1 cellular context compared by ENCODE assay signal in the genomic region with DNA sequence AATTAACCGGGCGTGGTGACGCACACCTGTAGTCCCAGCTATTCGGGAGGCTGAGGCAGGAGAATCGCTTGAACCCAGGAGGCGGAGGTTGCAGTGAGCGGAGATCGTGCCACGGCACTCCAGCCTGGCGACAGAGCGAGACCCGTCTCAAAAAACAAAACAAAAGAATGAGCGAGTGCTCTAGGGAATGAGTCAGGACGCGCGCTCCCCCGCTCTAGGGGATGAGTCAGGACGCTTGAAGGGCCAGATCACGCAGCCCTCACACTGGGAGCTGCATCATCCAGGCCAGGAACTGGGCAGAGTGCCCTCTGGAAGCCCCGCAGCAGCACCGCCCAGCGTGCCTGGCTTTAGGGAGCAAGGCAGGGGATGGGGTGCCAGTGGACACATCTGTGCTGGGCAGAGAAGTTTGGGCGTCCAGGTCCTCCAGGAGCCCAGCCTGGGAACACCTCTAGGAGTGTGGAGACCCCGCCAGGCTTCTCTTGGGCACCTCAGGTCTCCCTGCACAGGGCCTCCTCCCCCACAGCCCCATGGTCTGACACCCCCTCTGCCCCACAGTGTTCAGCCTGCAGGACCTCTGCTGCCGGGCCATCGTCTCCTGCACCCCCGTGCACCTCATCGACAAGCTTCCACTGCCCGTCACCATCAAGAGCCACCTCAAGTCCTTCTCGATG.
TF ChIP-seq lines count a peak whose summit lies in the region.

No MANE protein-coding gene starts in this region.

TF ChIP-seq in K562, 482 proteins besides CTCF, POLR2A, EP300 and RAD21 (continues in another document):
- TF ChIP-seq PURB (CRISPR knock-in tag; IDR thresholded peaks at IDR 0.05; ENCODE audit: low read depth) (no peak), ZNF212 (CRISPR knock-in tag; IDR thresholded peaks at IDR 0.05) (no peak), CREB1 (IDR thresholded peaks at IDR 0.05) (no peak), CREB1 (CRISPR knock-in tag; IDR thresholded peaks at IDR 0.05) (no peak), PRPF4 (IDR thresholded peaks at IDR 0.05; ENCODE audit: insufficient read depth, low read depth, low read length, poor library complexity, severe bottlenecking) (no peak), CBX2 (IDR thresholded peaks at IDR 0.05; ENCODE audit: insufficient read depth, low read length, poor library complexity, severe bottlenecking) (no peak), IRF2 (CRISPR knock-in tag; IDR thresholded peaks at IDR 0.05) (no peak), CBFA2T3 (IDR thresholded peaks at IDR 0.05) (no peak; the same call in 1 of the 2 replicates), NRF1 (conservative IDR thresholded peaks at IDR 0.05 in 1 of 2, IDR thresholded peaks at IDR 0.05 in 1 of 2) (peak; percentile 26 to 38; a peak in 2 of 4 replicates), JUND (IDR thresholded peaks at IDR 0.05; ENCODE audit: borderline replicate concordance, low read depth, low read length) (peak; percentile 88), JUND (tag; IDR thresholded peaks at IDR 0.05; ENCODE audit: borderline replicate concordance, low read depth, low read length) (peak; percentile 50; the same call in 1 of the 3 replicates), U2AF2 (optimal IDR thresholded peaks at IDR 0.05; ENCODE audit: low read depth, low read length) (no peak), CREBBP (IDR thresholded peaks at IDR 0.05; ENCODE audit: low read depth, low read length) (no peak), ZC3H4 (CRISPR knock-in tag; IDR thresholded peaks at IDR 0.05; ENCODE audit: borderline replicate concordance) (no peak), SRSF7 (optimal IDR thresholded peaks at IDR 0.05; ENCODE audit: low read depth, low read length) (no peak), ZNF217 (CRISPR knock-in tag; IDR thresholded peaks at IDR 0.05) (no peak), HDAC2 (IDR thresholded peaks at IDR 0.05) (0 out of 2 replicates have a peak, but pooled peaks have one; percentile 24), MEIS2 (IDR thresholded peaks at IDR 0.05; ENCODE audit: partially characterized antibody) (no peak), ASH1L (IDR thresholded peaks at IDR 0.05; ENCODE audit: borderline replicate concordance, low read depth, partially characterized antibody) (no peak), HNRNPK (IDR thresholded peaks at IDR 0.05; ENCODE audit: low read depth, low read length, poor library complexity, severe bottlenecking) (no peak), ZBTB1 (CRISPR knock-in tag; IDR thresholded peaks at IDR 0.05; ENCODE audit: borderline replicate concordance, low read depth) (no peak), RFX7 (CRISPR knock-in tag; IDR thresholded peaks at IDR 0.05) (no peak), HNRNPUL1 (IDR thresholded peaks at IDR 0.05; ENCODE audit: low read length) (no peak), SNRNP70 (optimal IDR thresholded peaks at IDR 0.05; ENCODE audit: low read depth, low read length) (no peak), ZNF133 (CRISPR knock-in tag; IDR thresholded peaks at IDR 0.05) (no peak), ZNF584 (CRISPR knock-in tag; IDR thresholded peaks at IDR 0.05; ENCODE audit: low read depth) (no peak), ARID2 (IDR thresholded peaks at IDR 0.05) (no peak), ZNF668 (CRISPR knock-in tag; IDR thresholded peaks at IDR 0.05) (no peak), ZNF24 (IDR thresholded peaks at IDR 0.05) (no peak), FOXP1 (CRISPR knock-in tag; IDR thresholded peaks at IDR 0.05) (no peak), CBX1 (IDR thresholded peaks at IDR 0.05; ENCODE audit: low read depth) (no peak), ZNF75A (CRISPR knock-in tag; IDR thresholded peaks at IDR 0.05) (no peak), SOX6 (IDR thresholded peaks at IDR 0.05) (peak; percentile 42; the same call in 1 of the 2 replicates), ZNF644 (tag; IDR thresholded peaks at IDR 0.05; ENCODE audit: low read depth) (no peak), WHSC1 (IDR thresholded peaks at IDR 0.05; ENCODE audit: low read length) (no peak), ZFP36 (IDR thresholded peaks at IDR 0.05; ENCODE audit: low read depth, low read length, partially characterized antibody) (no peak), HDAC1 (IDR thresholded peaks at IDR 0.05) (peak in 1 of 2 experiments; percentile 24; a peak in 1 of 4 replicates), HDGF (IDR thresholded peaks at IDR 0.05) (0 out of 2 replicates have a peak, but pooled peaks have one; percentile 39), ZKSCAN8 (CRISPR knock-in tag; IDR thresholded peaks at IDR 0.05) (no peak), CHCHD3 (CRISPR knock-in tag; IDR thresholded peaks at IDR 0.05) (no peak), NELFE (IDR thresholded peaks at IDR 0.05; ENCODE audit: insufficient read depth, insufficient read length) (no peak), ZNF780A (CRISPR knock-in tag; IDR thresholded peaks at IDR 0.05) (no peak), TEAD1 (CRISPR knock-in tag; IDR thresholded peaks at IDR 0.05) (no peak), ZBTB43 (CRISPR knock-in tag; IDR thresholded peaks at IDR 0.05) (no peak), ZZZ3 (IDR thresholded peaks at IDR 0.05) (no peak), MTA2 (IDR thresholded peaks at IDR 0.05; ENCODE audit: low read depth) (no peak), NFE2 (IDR thresholded peaks at IDR 0.05; ENCODE audit: low read depth) (peak; percentile 79), FOSL1 (tag; conservative IDR thresholded peaks at IDR 0.05) (peak; percentile 97), SIRT6 (IDR thresholded peaks at IDR 0.05; ENCODE audit: low read depth, low read length) (no peak), MYNN (IDR thresholded peaks at IDR 0.05) (peak; percentile 47; the same call in 1 of the 2 replicates), MYNN (CRISPR knock-in tag; IDR thresholded peaks at IDR 0.05) (no peak), ZBTB7A (IDR thresholded peaks at IDR 0.05; ENCODE audit: borderline replicate concordance, control insufficient read depth, low read depth, low read length) (0 out of 2 replicates have a peak, but pooled peaks have one; percentile 7), ZNF431 (CRISPR knock-in tag; IDR thresholded peaks at IDR 0.05) (no peak), ZNF140 (CRISPR knock-in tag; IDR thresholded peaks at IDR 0.05) (no peak), ZNF41 (CRISPR knock-in tag; conservative IDR thresholded peaks at IDR 0.05) (no peak), ZNF717 (CRISPR knock-in tag; IDR thresholded peaks at IDR 0.05) (no peak), ZNF707 (CRISPR knock-in tag; conservative IDR thresholded peaks at IDR 0.05) (no peak), ETS2 (tag; IDR thresholded peaks at IDR 0.05; ENCODE audit: borderline replicate concordance, poor library complexity, severe bottlenecking) (no peak), ELF2 (CRISPR knock-in tag; IDR thresholded peaks at IDR 0.05) (no peak)
- TF ChIP-seq, protein P1, sequence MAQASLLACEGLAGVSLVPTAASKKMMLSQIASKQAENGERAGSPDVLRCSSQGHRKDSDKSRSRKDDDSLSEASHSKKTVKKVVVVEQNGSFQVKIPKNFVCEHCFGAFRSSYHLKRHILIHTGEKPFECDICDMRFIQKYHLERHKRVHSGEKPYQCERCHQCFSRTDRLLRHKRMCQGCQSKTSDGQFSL (CRISPR knock-in tag; IDR thresholded peaks at IDR 0.05): no peak; the same call in 1 of the 2 replicates
- TF ChIP-seq, protein P1 (tag; IDR thresholded peaks at IDR 0.05): 0 out of 4 replicates have a peak, but pooled peaks of 1 of the 2 experiments have one; percentile 22
- TF ChIP-seq, protein P2, sequence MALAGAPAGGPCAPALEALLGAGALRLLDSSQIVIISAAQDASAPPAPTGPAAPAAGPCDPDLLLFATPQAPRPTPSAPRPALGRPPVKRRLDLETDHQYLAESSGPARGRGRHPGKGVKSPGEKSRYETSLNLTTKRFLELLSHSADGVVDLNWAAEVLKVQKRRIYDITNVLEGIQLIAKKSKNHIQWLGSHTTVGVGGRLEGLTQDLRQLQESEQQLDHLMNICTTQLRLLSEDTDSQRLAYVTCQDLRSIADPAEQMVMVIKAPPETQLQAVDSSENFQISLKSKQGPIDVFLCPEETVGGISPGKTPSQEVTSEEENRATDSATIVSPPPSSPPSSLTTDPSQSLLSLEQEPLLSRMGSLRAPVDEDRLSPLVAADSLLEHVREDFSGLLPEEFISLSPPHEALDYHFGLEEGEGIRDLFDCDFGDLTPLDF (CRISPR knock-in tag; IDR thresholded peaks at IDR 0.05): no peak
- TF ChIP-seq, protein P3, sequence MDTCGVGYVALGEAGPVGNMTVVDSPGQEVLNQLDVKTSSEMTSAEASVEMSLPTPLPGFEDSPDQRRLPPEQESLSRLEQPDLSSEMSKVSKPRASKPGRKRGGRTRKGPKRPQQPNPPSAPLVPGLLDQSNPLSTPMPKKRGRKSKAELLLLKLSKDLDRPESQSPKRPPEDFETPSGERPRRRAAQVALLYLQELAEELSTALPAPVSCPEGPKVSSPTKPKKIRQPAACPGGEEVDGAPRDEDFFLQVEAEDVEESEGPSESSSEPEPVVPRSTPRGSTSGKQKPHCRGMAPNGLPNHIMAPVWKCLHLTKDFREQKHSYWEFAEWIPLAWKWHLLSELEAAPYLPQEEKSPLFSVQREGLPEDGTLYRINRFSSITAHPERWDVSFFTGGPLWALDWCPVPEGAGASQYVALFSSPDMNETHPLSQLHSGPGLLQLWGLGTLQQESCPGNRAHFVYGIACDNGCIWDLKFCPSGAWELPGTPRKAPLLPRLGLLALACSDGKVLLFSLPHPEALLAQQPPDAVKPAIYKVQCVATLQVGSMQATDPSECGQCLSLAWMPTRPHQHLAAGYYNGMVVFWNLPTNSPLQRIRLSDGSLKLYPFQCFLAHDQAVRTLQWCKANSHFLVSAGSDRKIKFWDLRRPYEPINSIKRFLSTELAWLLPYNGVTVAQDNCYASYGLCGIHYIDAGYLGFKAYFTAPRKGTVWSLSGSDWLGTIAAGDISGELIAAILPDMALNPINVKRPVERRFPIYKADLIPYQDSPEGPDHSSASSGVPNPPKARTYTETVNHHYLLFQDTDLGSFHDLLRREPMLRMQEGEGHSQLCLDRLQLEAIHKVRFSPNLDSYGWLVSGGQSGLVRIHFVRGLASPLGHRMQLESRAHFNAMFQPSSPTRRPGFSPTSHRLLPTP (IDR thresholded peaks at IDR 0.05; ENCODE audit: borderline replicate concordance, extremely low read depth, insufficient read length): no peak
- TF ChIP-seq, protein P4, sequence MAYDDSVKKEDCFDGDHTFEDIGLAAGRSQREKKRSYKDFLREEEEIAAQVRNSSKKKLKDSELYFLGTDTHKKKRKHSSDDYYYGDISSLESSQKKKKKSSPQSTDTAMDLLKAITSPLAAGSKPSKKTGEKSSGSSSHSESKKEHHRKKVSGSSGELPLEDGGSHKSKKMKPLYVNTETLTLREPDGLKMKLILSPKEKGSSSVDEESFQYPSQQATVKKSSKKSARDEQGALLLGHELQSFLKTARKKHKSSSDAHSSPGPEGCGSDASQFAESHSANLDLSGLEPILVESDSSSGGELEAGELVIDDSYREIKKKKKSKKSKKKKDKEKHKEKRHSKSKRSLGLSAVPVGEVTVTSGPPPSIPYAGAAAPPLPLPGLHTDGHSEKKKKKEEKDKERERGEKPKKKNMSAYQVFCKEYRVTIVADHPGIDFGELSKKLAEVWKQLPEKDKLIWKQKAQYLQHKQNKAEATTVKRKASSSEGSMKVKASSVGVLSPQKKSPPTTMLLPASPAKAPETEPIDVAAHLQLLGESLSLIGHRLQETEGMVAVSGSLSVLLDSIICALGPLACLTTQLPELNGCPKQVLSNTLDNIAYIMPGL (CRISPR knock-in tag; IDR thresholded peaks at IDR 0.05): no peak
- TF ChIP-seq, protein P5, sequence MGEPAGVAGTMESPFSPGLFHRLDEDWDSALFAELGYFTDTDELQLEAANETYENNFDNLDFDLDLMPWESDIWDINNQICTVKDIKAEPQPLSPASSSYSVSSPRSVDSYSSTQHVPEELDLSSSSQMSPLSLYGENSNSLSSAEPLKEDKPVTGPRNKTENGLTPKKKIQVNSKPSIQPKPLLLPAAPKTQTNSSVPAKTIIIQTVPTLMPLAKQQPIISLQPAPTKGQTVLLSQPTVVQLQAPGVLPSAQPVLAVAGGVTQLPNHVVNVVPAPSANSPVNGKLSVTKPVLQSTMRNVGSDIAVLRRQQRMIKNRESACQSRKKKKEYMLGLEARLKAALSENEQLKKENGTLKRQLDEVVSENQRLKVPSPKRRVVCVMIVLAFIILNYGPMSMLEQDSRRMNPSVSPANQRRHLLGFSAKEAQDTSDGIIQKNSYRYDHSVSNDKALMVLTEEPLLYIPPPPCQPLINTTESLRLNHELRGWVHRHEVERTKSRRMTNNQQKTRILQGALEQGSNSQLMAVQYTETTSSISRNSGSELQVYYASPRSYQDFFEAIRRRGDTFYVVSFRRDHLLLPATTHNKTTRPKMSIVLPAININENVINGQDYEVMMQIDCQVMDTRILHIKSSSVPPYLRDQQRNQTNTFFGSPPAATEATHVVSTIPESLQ (CRISPR knock-in tag; IDR thresholded peaks at IDR 0.05): no peak
- TF ChIP-seq, protein P6, sequence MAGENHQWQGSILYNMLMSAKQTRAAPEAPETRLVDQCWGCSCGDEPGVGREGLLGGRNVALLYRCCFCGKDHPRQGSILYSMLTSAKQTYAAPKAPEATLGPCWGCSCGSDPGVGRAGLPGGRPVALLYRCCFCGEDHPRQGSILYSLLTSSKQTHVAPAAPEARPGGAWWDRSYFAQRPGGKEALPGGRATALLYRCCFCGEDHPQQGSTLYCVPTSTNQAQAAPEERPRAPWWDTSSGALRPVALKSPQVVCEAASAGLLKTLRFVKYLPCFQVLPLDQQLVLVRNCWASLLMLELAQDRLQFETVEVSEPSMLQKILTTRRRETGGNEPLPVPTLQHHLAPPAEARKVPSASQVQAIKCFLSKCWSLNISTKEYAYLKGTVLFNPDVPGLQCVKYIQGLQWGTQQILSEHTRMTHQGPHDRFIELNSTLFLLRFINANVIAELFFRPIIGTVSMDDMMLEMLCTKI (IDR thresholded peaks at IDR 0.05; ENCODE audit: partially characterized antibody): no peak
- TF ChIP-seq, protein P7, sequence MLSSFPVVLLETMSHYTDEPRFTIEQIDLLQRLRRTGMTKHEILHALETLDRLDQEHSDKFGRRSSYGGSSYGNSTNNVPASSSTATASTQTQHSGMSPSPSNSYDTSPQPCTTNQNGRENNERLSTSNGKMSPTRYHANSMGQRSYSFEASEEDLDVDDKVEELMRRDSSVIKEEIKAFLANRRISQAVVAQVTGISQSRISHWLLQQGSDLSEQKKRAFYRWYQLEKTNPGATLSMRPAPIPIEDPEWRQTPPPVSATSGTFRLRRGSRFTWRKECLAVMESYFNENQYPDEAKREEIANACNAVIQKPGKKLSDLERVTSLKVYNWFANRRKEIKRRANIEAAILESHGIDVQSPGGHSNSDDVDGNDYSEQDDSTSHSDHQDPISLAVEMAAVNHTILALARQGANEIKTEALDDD (IDR thresholded peaks at IDR 0.05): no peak
